Comparison of ENCODE assay signal across 15 cellular contexts in genomic region chr22:18048441-18048898, GRCh38. TPM values are rescaled to one million over a fixed set of nuclear protein-coding genes. Genes with fewer than 3 reads are reported as not detected.
DNase-seq lines count a peak whose midpoint lies in the region; ATAC-seq and TF ChIP-seq lines count a peak whose summit lies in the region.
"Had no signal": no experiment of that assay in that cellular context is flagged by ENCODE, and none has a peak within 500 bp of the region (broad histone marks: within the 10 kb centered on the region; RNA-seq: fewer than 3 reads in every experiment).

No MANE protein-coding gene starts in this region.

- POLR2A ChIA-PET in AG04449 (lab: Yijun Ruan, JAX): no interaction called here

- H3K27me3 ChIP-seq in ovary: no peaks in the 10 kb centered on the region
- H3K27me3 ChIP-seq: adrenal gland had no signal

- intact Hi-C loops in ovary (cut with DNase I): no loop called here

- TF ChIP-seq CTCF in AG04449 (IDR thresholded peaks at IDR 0.05; ENCODE audit: insufficient read depth, low read length, missing control alignments) (no peak), ovary (IDR thresholded peaks at IDR 0.05) (no peak)

- DNase-seq in AG04449 (ENCODE audit: low read depth, low spot score) (no peak), KBM-7 (peak; percentile 47), fibroblast of gingiva (ENCODE audit: low read depth) (peak; percentile 65), ovary (peak in 4 of 5 donors; percentile 48 to 79 (median 64)), DMS79 treated with DMSO at 0.1 percent for 48 hours (lab: John Stamatoyannopoulos, UW) (no peak)
- no peak for DNase-seq in activated CD4-positive, alpha-beta T cell treated with anti-CD3 and anti-CD28 coated beads, Interleukin-2, amount 50 U/mL, for 1 hour
- DNase-seq: activated CD8-positive, alpha-beta memory T cell treated with anti-CD3 and anti-CD28 coated beads, Interleukin-2, amount 50 U/mL, for 4 hours; adrenal gland; KG1; NCI-H2081 treated with DMSO at 0.1 percent for 48 hours; stimulated activated CD4-positive, alpha-beta T cell treated with anti-CD3 and anti-CD28 coated beads, Interleukin-1b, Interleukin-23, amount 100 ng/mL, for 48 hours; stimulated activated naive CD4-positive, alpha-beta T cell had no signal

- WGBS in ovary, 3 donors: 52 to 75% (median 70%) methylated on average over 28 to 29 of the region's 29 CpGs

- H3K4me3 ChIP-seq in AG04449 (ENCODE audit: low read depth, low read length) (peak overlapping the region; percentile 22), ovary (no peak overlapping the region)
- H3K4me3 ChIP-seq: adrenal gland had no signal

- ATAC-seq in HG03442 (IDR thresholded peaks at IDR 0.05; ENCODE audit: unreplicated experiment) (no peak), GM21737 (IDR thresholded peaks at IDR 0.05; ENCODE audit: unreplicated experiment) (no peak)
- ATAC-seq: HCT116 had no signal

- no peaks in the 10 kb centered on the region for H3K9me3 ChIP-seq in ovary
- H3K9me3 ChIP-seq: adrenal gland had no signal

- TF ChIP-seq EP300 in ovary (IDR thresholded peaks at IDR 0.05): no peak

- CTCF ChIA-PET in AG04449 (lab: Yijun Ruan, JAX): interaction anchor here (0.9 to 1.3 kb wide), 2 partner anchors 15 to 30 kb away, joined by 3 read pairs; partner anchors contain the start of gene PEX26

- TF ChIP-seq POLR2A in ovary (IDR thresholded peaks at IDR 0.05): peak; percentile 26

- peak overlapping the region in 1 of 2 donors; percentile 50 for H3K27ac ChIP-seq in ovary
- H3K27ac ChIP-seq: adrenal gland had no signal

- in situ Hi-C loops in KBM-7 (cut with MboI; ENCODE audit: low pct_unique_long_range_greater_than_20kb, low sequenced_read_pairs): no loop called here

- peaks cover 14% of the 10 kb centered on the region for H3K4me1 ChIP-seq in ovary (ENCODE audit: insufficient read depth)

- H3K36me3 ChIP-seq in ovary: no peaks in the 10 kb centered on the region
- H3K36me3 ChIP-seq: adrenal gland had no signal

RNA-seq across cellular contexts. Expression of gene MICAL3, which starts 24.1 kb away (rescaled TPM):
- 100 to 1,000 TPM in 1 of 7 donors, 10 to 100 TPM in 6; 17.5 to 106 (median 81.6) TPM for total RNA-seq in ovary
- polyA plus RNA-seq in ovary: 10 to 100 TPM; 24.1 to 31.9 TPM

RNA-seq across cellular contexts. Expression of gene PEX26, which starts 29.3 kb away (rescaled TPM):
- 10 to 100 TPM; 13.0 to 33.4 (median 26.3) TPM for total RNA-seq in ovary
- polyA plus RNA-seq in ovary: 10 to 100 TPM; 14.9 to 21.5 TPM

Comparison
In these comparisons a context has a peak if more than half of its experiments do, and no peak if none do; other contexts are left out.
1. DNase-seq: peak in KBM-7 (single experiment), fibroblast of gingiva (single experiment) and ovary (4 of 5); none in AG04449 (single experiment), DMS79 treated with DMSO at 0.1 percent for 48 hours (single experiment) and activated CD4-positive, alpha-beta T cell treated with anti-CD3 and anti-CD28 coated beads, Interleukin-2, amount 50 U/mL, for 1 hour (single experiment).